Comparison of ENCODE assay signal across 28 cellular contexts in the genomic region with DNA sequence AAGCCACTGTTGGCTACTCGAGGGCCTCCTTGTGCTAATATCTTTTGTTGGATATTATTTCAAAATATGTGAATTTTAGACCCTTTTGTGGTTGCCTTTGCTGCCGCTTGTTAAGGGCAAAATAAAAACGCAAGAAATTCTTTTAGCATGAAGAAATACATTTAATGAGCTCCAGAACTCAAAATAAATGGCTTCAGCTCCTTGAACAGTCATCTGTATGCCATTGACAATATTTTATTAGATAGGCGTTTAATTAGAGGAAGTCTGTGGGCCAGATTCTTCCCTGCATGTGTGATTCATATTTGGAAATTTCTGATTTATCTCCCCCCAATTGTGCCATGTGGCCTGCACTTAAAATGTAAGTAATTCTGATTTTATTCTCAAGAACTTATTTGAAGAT.
"Had no signal": no experiment of that assay in that cellular context is flagged by ENCODE, and none has a peak within 500 bp of the region (broad histone marks: within the 10 kb centered on the region; RNA-seq: fewer than 3 reads in every experiment).

No MANE protein-coding gene starts in this region.

- H3K36me3 ChIP-seq: ascending aorta, cardiac muscle cell, colonic mucosa, ovary had no signal

- H3K27me3 ChIP-seq: ascending aorta, cardiac muscle cell, colonic mucosa, gastroesophageal sphincter, ovary, thyroid gland, upper lobe of right lung had no signal

- ATAC-seq: gastroesophageal sphincter; left colon; naive thymus-derived CD4-positive, alpha-beta T cell; sciatic nerve; stimulated activated effector memory CD8-positive, alpha-beta T cell treated with anti-CD3 and anti-CD28 coated beads, Interleukin-12 subunit alpha, Interleukin-12 subunit beta, amount 100 ng/mL, for 72 hours; stimulated activated naive CD8-positive, alpha-beta T cell treated with anti-CD3 and anti-CD28 coated beads, Interleukin-15, amount 100 ng/mL, for 72 hours; upper lobe of right lung had no signal

- H3K27ac ChIP-seq: ascending aorta, cardiac muscle cell, colonic mucosa, gastroesophageal sphincter, ovary, upper lobe of right lung, VCaP had no signal

- H3K4me1 ChIP-seq: ascending aorta, colonic mucosa, gastroesophageal sphincter, upper lobe of right lung had no signal

- DNase-seq: activated CD4-positive, alpha-beta T cell treated with anti-CD3 and anti-CD28 coated beads for 4 hours; activated CD4-positive, alpha-beta T cell treated with anti-CD3 and anti-CD28 coated beads, Interleukin-2, amount 50 U/mL, for 4 hours; activated effector memory CD4-positive, alpha-beta T cell treated with anti-CD3 and anti-CD28 coated beads, Interleukin-2, amount 50 U/mL, for 16 hours; activated naive CD4-positive, alpha-beta T cell treated with anti-CD3 and anti-CD28 coated beads for 36 hours; activated naive CD8-positive, alpha-beta T cell treated with anti-CD3 and anti-CD28 coated beads for 36 hours; activated T-cell treated with anti-CD3 and anti-CD28 coated beads for 4 hours; cerebellar nuclear complex; colonic mucosa; effector CD8-positive, alpha-beta T cell; erythroblast; head of caudate nucleus; hippocampal formation; left colon; midbrain; naive thymus-derived CD4-positive, alpha-beta T cell; ovary; stimulated activated CD4-positive, alpha-beta T cell treated with anti-CD3 and anti-CD28 coated beads, Interleukin-4, amount 100 ng/mL, for 24 hours; stimulated activated naive CD8-positive, alpha-beta T cell treated with anti-CD3 and anti-CD28 coated beads, Interleukin-15, amount 100 ng/mL, for 72 hours; substantia nigra; thyroid gland; upper lobe of right lung had no signal

- H3K4me3 ChIP-seq: ascending aorta, cardiac muscle cell, colonic mucosa, gastroesophageal sphincter, ovary, skin epidermis, thyroid gland, upper lobe of right lung had no signal

- H3K9me3 ChIP-seq: ascending aorta, colonic mucosa, gastroesophageal sphincter, ovary, thyroid gland, upper lobe of right lung had no signal
